Comparison of ENCODE assay signal across 8 cellular contexts in the genomic region with DNA sequence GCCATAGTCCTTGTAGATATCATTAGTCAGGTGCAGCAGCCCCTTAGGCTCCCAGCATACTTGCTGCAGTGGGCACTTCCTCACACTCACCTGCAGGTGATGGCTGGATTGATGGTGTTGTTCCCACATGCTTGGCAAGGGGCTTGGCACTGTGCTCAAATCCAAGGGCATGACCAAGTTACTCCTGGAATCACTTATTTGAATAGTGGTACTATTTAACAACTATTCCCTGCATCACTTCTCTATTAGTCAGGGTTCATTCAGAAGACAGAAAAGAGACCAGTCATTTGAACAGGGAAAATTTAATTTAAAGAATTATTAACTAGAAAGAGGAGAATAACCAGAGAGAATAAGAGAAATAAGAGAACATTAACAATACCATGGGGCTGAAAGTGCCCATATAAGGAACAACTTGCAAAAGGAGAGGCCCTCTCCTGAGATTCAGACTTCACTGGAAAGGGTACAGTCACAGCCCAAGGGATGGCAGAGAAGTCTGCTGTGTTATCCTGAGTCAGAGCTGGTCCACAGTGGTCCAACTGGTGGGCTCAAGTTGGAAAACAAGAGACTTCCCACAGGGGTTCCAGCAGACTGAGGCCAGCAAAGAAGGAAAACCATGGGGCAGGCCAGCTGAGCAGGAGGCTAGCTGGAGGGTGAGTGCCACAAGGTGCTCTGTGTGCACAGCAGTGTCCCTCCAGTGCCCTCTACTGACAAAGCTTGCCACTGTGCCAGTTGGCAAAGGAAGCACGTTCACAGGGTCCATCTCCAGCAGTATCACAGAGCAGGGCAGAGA. TPM values are rescaled to one million over a fixed set of nuclear protein-coding genes. Genes with fewer than 3 reads are reported as not detected.
DNase-seq lines count a peak whose midpoint lies in the region; ATAC-seq lines count a peak whose summit lies in the region.

No MANE protein-coding gene starts in this region.

- intact Hi-C loops in head of caudate nucleus (cut with DNase I) (no loop called here), posterior cingulate gyrus (cut with DNase I) (loop anchor here (5.0 kb wide), 1 partner anchor 133 kb away; no protein-coding TSS in a partner anchor)

- no peak overlapping the region for H3K4me3 Mint-ChIP-seq in activated T-helper 17 cell treated with anti-CD3 and anti-CD28 coated beads, Interleukin-2, amount 50 U/mL, for 72 hours

- no peak overlapping the region for H3K27ac Mint-ChIP-seq in activated T-helper 17 cell treated with anti-CD3 and anti-CD28 coated beads, Interleukin-2, amount 50 U/mL, for 72 hours

- no peaks in the 10 kb centered on the region for H3K36me3 Mint-ChIP-seq in activated T-helper 17 cell treated with anti-CD3 and anti-CD28 coated beads, Interleukin-2, amount 50 U/mL, for 72 hours (ENCODE audit: low read depth)

- peaks cover 13% of the 10 kb centered on the region for H3K27me3 Mint-ChIP-seq in activated T-helper 17 cell treated with anti-CD3 and anti-CD28 coated beads, Interleukin-2, amount 50 U/mL, for 72 hours

- H3K4me1 Mint-ChIP-seq in activated T-helper 17 cell treated with anti-CD3 and anti-CD28 coated beads, Interleukin-2, amount 50 U/mL, for 72 hours = no peaks in the 10 kb centered on the region

- ATAC-seq in GM18502 (IDR thresholded peaks at IDR 0.05; ENCODE audit: poor library complexity, unreplicated experiment) = peak; percentile 90
- ATAC-seq in HG03039 (IDR thresholded peaks at IDR 0.05; ENCODE audit: unreplicated experiment) = peak; percentile 86
- ATAC-seq in activated T-helper 17 cell treated with anti-CD3 and anti-CD28 coated beads, Interleukin-2, amount 50 U/mL, for 72 hours (replicated peaks) = peak; percentile 86
- ATAC-seq in GM19023 (IDR thresholded peaks at IDR 0.05; ENCODE audit: unreplicated experiment) = no peak

- DNase-seq in AML-193 (lab: John Stamatoyannopoulos, UW) = peak; percentile 45 to 64
- DNase-seq in NCI-H69 (lab: John Stamatoyannopoulos, UW) = peak; percentile 48
- DNase-seq in head of caudate nucleus = peak; percentile 70 to 94 (median 86)
- peak; percentile 45 to 96 (median 76) for DNase-seq in posterior cingulate gyrus

- no peaks in the 10 kb centered on the region for H3K9me3 Mint-ChIP-seq in activated T-helper 17 cell treated with anti-CD3 and anti-CD28 coated beads, Interleukin-2, amount 50 U/mL, for 72 hours

RNA-seq across cellular contexts. Expression of a gene that starts 9.8 kb away (rescaled TPM):
- 1 to 10 TPM in 1 of 2 donors, under 1 TPM in 1; 0.21 to 7.3 TPM for total RNA-seq in activated T-helper 17 cell treated with anti-CD3 and anti-CD28 coated beads, Interleukin-2, amount 50 U/mL, for 72 hours

RNA-seq across cellular contexts. Expression of a gene that starts 22.1 kb away (rescaled TPM):
- 10 to 100 TPM in 1 of 2 donors, 1 to 10 TPM in 1; 7.3 to 12.7 TPM for total RNA-seq in activated T-helper 17 cell treated with anti-CD3 and anti-CD28 coated beads, Interleukin-2, amount 50 U/mL, for 72 hours
